In genomic region chr10:95860486-95861040, GRCh38 we compare ENCODE assay signal across 27 cellular contexts. TPM values are rescaled to one million over a fixed set of nuclear protein-coding genes. Genes with fewer than 3 reads are reported as not detected.
A peak's percentile ranks its signal among the peaks of the same experiment; 100 is the strongest.
DNase-seq lines count a peak whose midpoint lies in the region; ATAC-seq, FAIRE-seq and TF ChIP-seq lines count a peak whose summit lies in the region.
"Had no signal": no experiment of that assay in that cellular context is flagged by ENCODE, and none has a peak within 500 bp of the region (broad histone marks: within the 10 kb centered on the region; RNA-seq: fewer than 3 reads in every experiment).

No MANE protein-coding gene starts in this region.

- RAD21 ChIA-PET in GM12878 (lab: Charles Lee; ENCODE audit: unreplicated experiment), result interaction anchor here (1.1 to 1.2 kb wide), 2 partner anchors 165 to 167 kb away, joined by 4 to 5 read pairs; partner anchors contain the start of gene TCTN3

- H3K27ac ChIP-seq in GM12878 (ENCODE audit: control insufficient read depth, insufficient read depth), result no peak overlapping the region
- H3K27ac ChIP-seq in osteoblast (ENCODE audit: low read depth, low read length), result no peak overlapping the region
- H3K27ac ChIP-seq in coronary artery, result no peak overlapping the region
- no peak overlapping the region for H3K27ac ChIP-seq in effector memory CD4-positive, alpha-beta T cell (ENCODE audit: insufficient read depth, low read length, poor library complexity, severe bottlenecking)
- no peak overlapping the region for H3K27ac ChIP-seq in aorta (ENCODE audit: low read depth in 1 of 2, low read length in 2 of 2)
- H3K27ac ChIP-seq: foreskin keratinocyte, heart right ventricle, neutrophil, PC-9, testis, uterus had no signal

- no TSS peak for BruUV-seq in GM12878 (replicated peaks; lab: Mats Ljungman, UMichigan)

- ATAC-seq in GM12878 (no peak), aorta (ENCODE audit: low FRiP score) (no peak)
- ATAC-seq: foreskin keratinocyte, heart right ventricle had no signal

- POLR2A ChIA-PET in GM12878 (lab: Charles Lee), result interaction anchor here (1.3 kb wide), 1 partner anchor 10 kb away, joined by 4 read pairs; no protein-coding TSS in a partner anchor

- no peak for TF ChIP-seq POLR2A in GM12878 (IDR thresholded peaks at IDR 0.05; ENCODE audit: low read depth, low read length)

- WGBS in GM12878 (ENCODE audit: insufficient coverage, insufficient replicate concordance, low lambda C conversion rate, missing lambda C conversion rate), result 100% methylated on average over 2 of the region's 2 CpGs
- 78 to 79% methylated on average over 2 of the region's 2 CpGs for WGBS in aorta, 2 donors

- H3K9me3 ChIP-seq in GM12878 (replicated peaks; ENCODE audit: control insufficient read depth, insufficient read depth, low read length) (no peaks in the 10 kb centered on the region), osteoblast (ENCODE audit: low read depth, low read length) (no peaks in the 10 kb centered on the region), aorta (ENCODE audit: control insufficient read depth, low read length) (no peaks in the 10 kb centered on the region)
- H3K9me3 ChIP-seq in effector memory CD4-positive, alpha-beta T cell (ENCODE audit: control insufficient read depth, low read length), result no peaks in the 10 kb centered on the region
- H3K9me3 ChIP-seq: heart right ventricle, neutrophil, testis, uterus had no signal

- H3K4me1 ChIP-seq in GM12878 (ENCODE audit: control insufficient read depth, insufficient read depth, low read length) (peaks cover 9% of the 10 kb centered on the region; the same call in 1 of the 2 replicates), osteoblast (ENCODE audit: insufficient read depth, low read length) (no peaks in the 10 kb centered on the region), aorta (ENCODE audit: control insufficient read depth in 1 of 2, insufficient read depth in 2 of 2, low read length in 2 of 2) (no peaks in the 10 kb centered on the region)
- no peaks in the 10 kb centered on the region for H3K4me1 ChIP-seq in effector memory CD4-positive, alpha-beta T cell (ENCODE audit: control insufficient read depth, insufficient read depth, low read length, poor library complexity, severe bottlenecking)
- H3K4me1 ChIP-seq: foreskin keratinocyte, testis, uterus had no signal

- DNase-seq in AG10803 (ENCODE audit: low read depth), result peak; percentile 37
- DNase-seq in G401 (ENCODE audit: low spot score), result peak; percentile 12
- no peak for DNase-seq in GM12878 (ENCODE audit: low read depth, low spot score)
- peak; percentile 1 for DNase-seq in osteoblast (ENCODE audit: insufficient read length, low spot score, missing footprints)
- DNase-seq in coronary artery (ENCODE audit: low spot score), result no peak
- DNase-seq in effector memory CD4-positive, alpha-beta T cell, result no peak
- no peak for DNase-seq in A172 (ENCODE audit: low spot score)
- no peak for DNase-seq in aorta
- DNase-seq: activated CD4-positive, alpha-beta T cell treated with anti-CD3 and anti-CD28 coated beads for 1 hour; activated naive CD4-positive, alpha-beta T cell treated with anti-CD3 and anti-CD28 coated beads for 36 hours; activated T-cell treated with anti-CD3 and anti-CD28 coated beads, Interleukin-2, amount 50 U/mL, for 48 hours; amniotic stem cell; cortex of kidney; heart right ventricle; Kasumi-1; MV-4-11; NCI-H2171 treated with DMSO at 0.1 percent for 48 hours; NCI-H524; NK-92 treated with Interleukin-12 subunit alpha and Interleukin-12 subunit beta, amount 100 ng/mL, for 24 hours; PC-9; testis; uterus had no signal

- TF ChIP-seq RAD21 in GM12878 (IDR thresholded peaks at IDR 0.05; ENCODE audit: insufficient read depth, low read depth, low read length), result no peak

- H2AFZ ChIP-seq in GM12878 (ENCODE audit: control insufficient read depth, low read depth, low read length), result no peak overlapping the region
- H2AFZ ChIP-seq in osteoblast (ENCODE audit: low read length), result no peak overlapping the region
- H2AFZ ChIP-seq: PC-9 had no signal

- H3K27me3 ChIP-seq in GM12878 (replicated peaks in 1 of 2; ENCODE audit: control insufficient read depth in 2 of 2, insufficient read depth in 2 of 2, low read length in 1 of 2) (no peaks in the 10 kb centered on the region), osteoblast (ENCODE audit: insufficient read depth, low read length) (no peaks in the 10 kb centered on the region), aorta (ENCODE audit: control insufficient read depth in 1 of 2, insufficient read depth in 2 of 2, low read length in 1 of 2) (no peaks in the 10 kb centered on the region)
- H3K27me3 ChIP-seq in effector memory CD4-positive, alpha-beta T cell (replicated peaks; ENCODE audit: control insufficient read depth, insufficient read depth, low read length, poor library complexity, severe bottlenecking), result no peaks in the 10 kb centered on the region
- H3K27me3 ChIP-seq: foreskin keratinocyte, heart right ventricle, neutrophil, testis, uterus had no signal

- FAIRE-seq in GM12878 (lab: Jason Lieb, UNC), result no peak
- FAIRE-seq: HTR-8/SVneo had no signal

- intact Hi-C loops in GM12878 (cut with micrococcal nuclease; ENCODE audit: unreplicated experiment), result no loop called here
- intact Hi-C loops in aorta (cut with DNase I), result no loop called here

- SMC1A ChIA-PET in GM12878 (lab: Charles Lee; ENCODE audit: uncharacterized antibody, unreplicated experiment), result interaction anchor here (0.8 to 1.8 kb wide), 6 partner anchors 10 to 23 kb away, joined by 3 to 6 read pairs (median 4); no protein-coding TSS in a partner anchor

- H3K79me2 ChIP-seq in GM12878 (ENCODE audit: control insufficient read depth, insufficient read depth, low read length) (no peaks in the 10 kb centered on the region), osteoblast (ENCODE audit: insufficient read depth, low read length) (no peaks in the 10 kb centered on the region)

- TF ChIP-seq CTCF in AG10803 (conservative IDR thresholded peaks at IDR 0.05; ENCODE audit: low read length) (no peak), GM12878 (IDR thresholded peaks at IDR 0.05 in 2 of 3, conservative IDR thresholded peaks at IDR 0.05 in 1 of 3; ENCODE audit: control insufficient read depth in 2 of 3, extremely low read depth in 1 of 3, insufficient read depth in 1 of 3, low read depth in 3 of 3, low read length in 3 of 3) (no peak), osteoblast (IDR thresholded peaks at IDR 0.05; ENCODE audit: extremely low read depth, low read depth, low read length) (no peak), coronary artery (IDR thresholded peaks at IDR 0.05) (no peak)

- no peak overlapping the region for H3K4me2 ChIP-seq in GM12878 (ENCODE audit: control insufficient read depth, insufficient read depth)
- H3K4me2 ChIP-seq in osteoblast (ENCODE audit: insufficient read depth, low read length), result no peak overlapping the region
- H3K4me2 ChIP-seq: PC-9 had no signal

- CTCF ChIA-PET in GM12878 (lab: Yijun Ruan, JAX), result interaction anchor here (2.8 kb wide), 1 partner anchor 167 kb away, joined by 16 read pairs; the partner anchor contains the start of gene TCTN3

- no peak overlapping the region for H3K9ac ChIP-seq in GM12878 (ENCODE audit: control insufficient read depth, insufficient read depth, low read length)

- H3K36me3 ChIP-seq in GM12878 (ENCODE audit: control insufficient read depth in 2 of 2, insufficient read depth in 2 of 2, low read length in 1 of 2), result peaks cover 34 to 42% of the 10 kb centered on the region in 2 experiments
- H3K36me3 ChIP-seq in osteoblast (ENCODE audit: insufficient read depth, low read length), result no peaks in the 10 kb centered on the region
- no peaks in the 10 kb centered on the region for H3K36me3 ChIP-seq in effector memory CD4-positive, alpha-beta T cell (ENCODE audit: control insufficient read depth, insufficient read depth, low read length)
- H3K36me3 ChIP-seq in aorta (ENCODE audit: control insufficient read depth in 1 of 2, insufficient read depth in 2 of 2, low read length in 1 of 2), result peaks cover 0 to 2% of the 10 kb centered on the region in 2 donors
- H3K36me3 ChIP-seq: uterus had no signal

- H4K20me1 ChIP-seq in GM12878 (ENCODE audit: control insufficient read depth, insufficient read depth), result no peaks in the 10 kb centered on the region
- H4K20me1 ChIP-seq in osteoblast (ENCODE audit: insufficient read depth, low read length), result no peaks in the 10 kb centered on the region

- no peak overlapping the region for H3K4me3 ChIP-seq in AG10803 (ENCODE audit: low read length)
- H3K4me3 ChIP-seq in GM12878, result no peak overlapping the region
- H3K4me3 ChIP-seq in osteoblast (ENCODE audit: insufficient read depth, low read length), result no peak overlapping the region
- H3K4me3 ChIP-seq in coronary artery, result no peak overlapping the region
- no peak overlapping the region for H3K4me3 ChIP-seq in effector memory CD4-positive, alpha-beta T cell (ENCODE audit: insufficient read depth, low read depth, low read length, poor library complexity, severe bottlenecking)
- no peak overlapping the region for H3K4me3 ChIP-seq in aorta (ENCODE audit: low read length in 2 of 2)
- H3K4me3 ChIP-seq: heart right ventricle, PC-9, testis, uterus had no signal

- TF ChIP-seq EP300 in GM12878 (IDR thresholded peaks at IDR 0.05; ENCODE audit: borderline replicate concordance in 1 of 2, control insufficient read depth in 1 of 2, low read depth in 2 of 2, low read length in 2 of 2), result no peak

- in situ Hi-C loops in G401 (cut with HindIII; ENCODE audit: low sequenced_read_pairs), result no loop called here
- in situ Hi-C loops in GM12878 (cut with MboI), result no loop called here

RNA-seq across cellular contexts. Expression of gene CC2D2B, which starts 47.2 kb away (rescaled TPM):
- total RNA-seq in G401 (2014; rRNA removed; shearing (Covaris generic)), result not detected in 2 replicates
- 68.4 and 68.6 TPM in 2 replicates for total RNA-seq in GM12878 (2013; cell fraction: nucleolus; rRNA removed)
- total RNA-seq in GM12878 (2014; rRNA removed) (1.3 and 1.9 TPM in 2 replicates), GM12878 (2014; rRNA removed; fragmentation: Illumina TruSeq; extraction: Trizol) (1.5 TPM in 2 replicates), GM12878 (2021) (0.72 and 0.80 TPM in 2 replicates), osteoblast (0.36 and 0.88 TPM in 2 replicates), aorta (10 to 100 TPM; 11.8 to 12.2 TPM)
- polyA plus RNA-seq in GM12878 (2011; ENCODE audit: low read depth), result 0.16 TPM
- polyA plus RNA-seq in GM12878 (2011; rRNA removed) (2.8 and 5.5 TPM in 2 replicates), GM12878 (2014; fragmentation: Illumina TruSeq; extraction: Trizol) (0.74 and 0.78 TPM in 2 replicates), GM12878 (2014; fragmentation: Nextera tagmentation; extraction: Ambion mirVana) (under 1 TPM; 0.42 to 0.58 TPM), GM12878 (2014; rRNA removed) (0.32 and 1.4 TPM in 2 replicates), GM12878 (2016; fragmentation: Nextera tagmentation; extraction: Ambion mirVana) (under 1 TPM; 0.54 to 0.79 TPM), aorta (1 to 10 TPM in 1 of 2 donors, under 1 TPM in 1; 0.13 to 2.5 TPM)
- 0.54 and 0.60 TPM in 2 replicates for polyA plus RNA-seq in GM12878 (2011; cell fraction: cytosol; rRNA removed)
- polyA plus RNA-seq in GM12878 (2011; cell fraction: nucleus; rRNA removed), result 4.7 and 6.6 TPM in 2 replicates
- 0.58 and 1.2 TPM in 2 replicates for polyA plus RNA-seq in GM12878 (2012)
- 2.2 and 2.9 TPM in 2 replicates for polyA minus RNA-seq in GM12878 (2011; rRNA and poly(A)+ RNA removed)
- polyA minus RNA-seq in GM12878 (2011; cell fraction: cytosol; rRNA and poly(A)+ RNA removed), result 0.52 and 0.80 TPM in 2 replicates
- 7.5 and 8.0 TPM in 2 replicates for polyA minus RNA-seq in GM12878 (2011; cell fraction: nucleus; rRNA and poly(A)+ RNA removed)
- total RNA-seq in A172 (2014; rRNA removed; shearing (Covaris generic)), result 0.09 and 0.12 TPM in 2 replicates
- total RNA-seq: activated naive CD4-positive, alpha-beta T cell treated with anti-CD3 and anti-CD28 coated beads for 36 hours; foreskin keratinocyte; lung microvascular endothelial cell; PC-9 had no signal
- polyA plus RNA-seq: AG04450 had no signal

Comparison
In these comparisons a context has a peak if more than half of its experiments do, and no peak if none do; other contexts are left out.
1. DNase-seq: peak in AG10803 (single experiment), G401 (single experiment) and osteoblast (single experiment); none in GM12878 (single experiment), coronary artery (single experiment), effector memory CD4-positive, alpha-beta T cell (0 of 3), A172 (single experiment) and aorta (0 of 2).